12 cellular contexts compared by ENCODE assay signal in the genomic region with DNA sequence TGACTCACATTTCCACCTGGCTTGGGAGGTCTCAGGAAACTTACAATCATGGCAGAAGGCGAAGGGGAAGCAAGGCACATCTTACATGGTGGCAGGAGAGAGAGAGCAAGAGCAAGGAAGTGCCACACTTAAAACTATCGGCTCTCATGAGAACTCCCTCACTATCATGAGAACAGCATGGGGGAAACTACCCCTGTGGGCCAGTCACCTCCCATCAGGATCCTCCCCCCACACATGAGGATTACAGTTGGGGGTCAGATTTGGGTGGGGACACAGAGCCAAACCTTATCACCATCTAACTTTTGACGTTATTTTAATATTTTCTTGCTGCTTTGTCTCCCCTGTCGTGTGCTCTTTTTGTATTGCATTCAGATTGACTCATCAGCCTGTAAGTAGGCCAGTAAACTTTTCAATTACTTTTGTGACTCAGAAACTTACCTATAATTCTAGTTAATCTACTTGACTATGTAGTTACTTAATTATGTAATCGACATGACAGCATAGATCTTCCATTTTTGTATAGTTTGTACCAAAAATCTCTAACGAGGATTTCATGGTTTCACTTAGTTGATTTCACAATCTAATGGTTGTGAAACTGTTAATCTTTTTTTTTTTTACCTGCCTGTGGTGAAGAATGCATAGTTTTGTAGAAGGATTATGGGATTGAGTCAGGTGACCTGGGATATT. TPM values are rescaled to one million over a fixed set of nuclear protein-coding genes. Genes with fewer than 3 reads are reported as not detected.
DNase-seq lines count a peak whose midpoint lies in the region; ATAC-seq, FAIRE-seq and TF ChIP-seq lines count a peak whose summit lies in the region.
"Had no signal": no experiment of that assay in that cellular context is flagged by ENCODE, and none has a peak within 500 bp of the region (broad histone marks: within the 10 kb centered on the region; RNA-seq: fewer than 3 reads in every experiment).

No MANE protein-coding gene starts in this region.

- H3K27me3 Mint-ChIP-seq in Calu3 (ENCODE audit: unreplicated experiment), result no peaks in the 10 kb centered on the region
- no peaks in the 10 kb centered on the region for H3K27me3 Mint-ChIP-seq in naive B cell

- 0 out of 2 replicates have a peak, but pooled peaks cover 6% of the 10 kb centered on the region for H3K9me3 ChIP-seq in K562 (replicated peaks; ENCODE audit: control insufficient read depth, insufficient read depth, low read depth, low read length)
- H3K9me3 ChIP-seq: colonic mucosa had no signal

- peaks cover 5% of the 10 kb centered on the region; the same call in 2 of the 3 replicates for H3K79me2 ChIP-seq in K562 (ENCODE audit: control insufficient read depth, insufficient read depth, low read length)

- no peak overlapping the region for H2AFZ ChIP-seq in K562 (ENCODE audit: low read depth, low read length)

- no peak overlapping the region for H3K27ac ChIP-seq in K562 (ENCODE audit: extremely low read depth, low read depth, low read length)
- H3K27ac ChIP-seq: colonic mucosa had no signal

- H3K36me3 Mint-ChIP-seq in Calu3 (ENCODE audit: insufficient read depth, unreplicated experiment) (no peaks in the 10 kb centered on the region), naive B cell (peaks cover 12 to 13% of the 10 kb centered on the region in 2 donors)

- H3K9me3 Mint-ChIP-seq in Calu3 (ENCODE audit: low read depth, unreplicated experiment) (no peaks in the 10 kb centered on the region), naive B cell (peaks cover 0 to 2% (median 0%) of the 10 kb centered on the region in 7 donors)

- TF ChIP-seq RAD21 in K562 (CRISPR knock-in tag; conservative IDR thresholded peaks at IDR 0.05 in 1 of 2, IDR thresholded peaks at IDR 0.05 in 1 of 2), result no peak

- WGBS in K562 (ENCODE audit: insufficient coverage, low coverage, missing lambda C conversion rate), result 71% methylated on average over 6 of the region's 6 CpGs

- no peak overlapping the region for H3K4me2 ChIP-seq in K562 (ENCODE audit: insufficient read depth, low read length)

- H3K27ac Mint-ChIP-seq in Calu3 (ENCODE audit: unreplicated experiment), result peak overlapping the region; percentile 47
- peak overlapping the region; percentile 60 to 94 (median 82) for H3K27ac Mint-ChIP-seq in naive B cell

- no peak overlapping the region for H3K9ac ChIP-seq in K562 (ENCODE audit: insufficient read depth in 1 of 2, low read depth in 2 of 2, low read length in 2 of 2)

- H3K27me3 ChIP-seq in K562 (ENCODE audit: control insufficient read depth in 2 of 2, insufficient read depth in 2 of 2, low read length in 2 of 2), result no peaks in the 10 kb centered on the region
- H3K27me3 ChIP-seq: colonic mucosa had no signal

- H3K4me3 Mint-ChIP-seq in Calu3 (ENCODE audit: low read depth, unreplicated experiment) (no peak overlapping the region), naive B cell (peak overlapping the region in 1 of 8 donors; percentile 38)

- FAIRE-seq in K562 (lab: Jason Lieb, UNC), result no peak
- FAIRE-seq: GM18507 had no signal

- in situ Hi-C loops in K562 (cut with MboI), result no loop called here

- H3K4me1 Mint-ChIP-seq in Calu3 (ENCODE audit: low read depth, unreplicated experiment) (no peaks in the 10 kb centered on the region), naive B cell (peaks cover 46 to 81% (median 73%) of the 10 kb centered on the region in 3 donors)

- no peaks in the 10 kb centered on the region for H4K20me1 ChIP-seq in K562 (replicated peaks; ENCODE audit: control insufficient read depth, insufficient read depth, low read length)

- CTCF ChIA-PET in Calu3 (lab: Charles Lee) (no interaction called here), K562 (lab: Yijun Ruan, JAX; ENCODE audit: low intra/inter-chr PET ratio) (no interaction called here)

- no peak overlapping the region for H3K4me3 ChIP-seq in K562
- H3K4me3 ChIP-seq: colonic mucosa had no signal

- no peaks in the 10 kb centered on the region for H3K36me3 ChIP-seq in K562 (ENCODE audit: control insufficient read depth, insufficient read depth, low read length)
- H3K36me3 ChIP-seq: colonic mucosa had no signal

- BruUV-seq in Calu3 (replicated peaks; lab: Mats Ljungman, UMichigan) (no TSS peak), K562 (replicated peaks; lab: Mats Ljungman, UMichigan) (no TSS peak)

- ATAC-seq in K562, result no peak
- no peak for ATAC-seq in naive B cell (ENCODE audit: low read depth in 2 of 2)
- no peak for ATAC-seq in HG03097 (IDR thresholded peaks at IDR 0.05; ENCODE audit: low FRiP score, unreplicated experiment)
- no peak for ATAC-seq in left ventricle myocardium superior

- H3K4me1 ChIP-seq in K562 (replicated peaks in 1 of 2; ENCODE audit: control insufficient read depth in 2 of 2, insufficient read depth in 2 of 2, low read length in 2 of 2), result peaks cover 4 to 8% of the 10 kb centered on the region in 2 experiments; a peak in 3 of 5 replicates
- H3K4me1 ChIP-seq: colonic mucosa had no signal

- TF ChIP-seq EP300 in K562 (IDR thresholded peaks at IDR 0.05; ENCODE audit: low read length), result no peak

- TF ChIP-seq POLR2A in K562 (conservative IDR thresholded peaks at IDR 0.05), result no peak

- TF ChIP-seq CTCF in Calu3 (IDR thresholded peaks at IDR 0.05; ENCODE audit: unreplicated experiment), result no peak
- TF ChIP-seq CTCF in K562 (IDR thresholded peaks at IDR 0.05 in 2 of 3, conservative IDR thresholded peaks at IDR 0.05 in 1 of 3; ENCODE audit: insufficient read depth in 2 of 3, low read depth in 1 of 3, low read length in 3 of 3), result no peak

- POLR2A ChIA-PET in K562 (lab: Yijun Ruan, JAX), result no interaction called here

- intact Hi-C loops in Calu3 (cut with micrococcal nuclease; ENCODE audit: unreplicated experiment) (no loop called here), K562 (cut with micrococcal nuclease) (no loop called here), left ventricle myocardium superior (cut with micrococcal nuclease) (no loop called here)

- H3K9me1 ChIP-seq in K562 (ENCODE audit: control insufficient read depth, insufficient read depth, low read length), result no peaks in the 10 kb centered on the region

- DNase-seq in Calu3, result no peak
- peak; percentile 41 for DNase-seq in OCI-M1 (lab: John Stamatoyannopoulos, UW)
- no peak for DNase-seq in K562 (ENCODE audit: extremely low read depth in 1 of 4, low spot score in 3 of 4)
- DNase-seq in naive B cell, result no peak
- no peak for DNase-seq in anterior cingulate cortex (lab: John Stamatoyannopoulos, UW)
- DNase-seq in NCI-H1105 treated with DMSO at 0.1 percent for 48 hours (lab: John Stamatoyannopoulos, UW), result no peak
- DNase-seq in left ventricle myocardium superior, result no peak
- DNase-seq: activated CD4-positive, alpha-beta T cell treated with anti-CD3 and anti-CD28 coated beads, Interleukin-2, amount 50 U/mL, for 1 hour; colonic mucosa; NCI-H2029 had no signal

TF ChIP-seq in K562, 482 proteins besides CTCF, POLR2A, EP300 and RAD21 (continues in another document):
- peak; percentile 37; the same call in 1 of the 2 replicates for TF ChIP-seq CC2D1A (IDR thresholded peaks at IDR 0.05)
- peak; percentile 42; the same call in 1 of the 2 replicates for TF ChIP-seq ZNF431 (CRISPR knock-in tag; IDR thresholded peaks at IDR 0.05)
- TF ChIP-seq, protein P1, sequence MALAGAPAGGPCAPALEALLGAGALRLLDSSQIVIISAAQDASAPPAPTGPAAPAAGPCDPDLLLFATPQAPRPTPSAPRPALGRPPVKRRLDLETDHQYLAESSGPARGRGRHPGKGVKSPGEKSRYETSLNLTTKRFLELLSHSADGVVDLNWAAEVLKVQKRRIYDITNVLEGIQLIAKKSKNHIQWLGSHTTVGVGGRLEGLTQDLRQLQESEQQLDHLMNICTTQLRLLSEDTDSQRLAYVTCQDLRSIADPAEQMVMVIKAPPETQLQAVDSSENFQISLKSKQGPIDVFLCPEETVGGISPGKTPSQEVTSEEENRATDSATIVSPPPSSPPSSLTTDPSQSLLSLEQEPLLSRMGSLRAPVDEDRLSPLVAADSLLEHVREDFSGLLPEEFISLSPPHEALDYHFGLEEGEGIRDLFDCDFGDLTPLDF (CRISPR knock-in tag; IDR thresholded peaks at IDR 0.05), result no peak
- TF ChIP-seq, protein P2, sequence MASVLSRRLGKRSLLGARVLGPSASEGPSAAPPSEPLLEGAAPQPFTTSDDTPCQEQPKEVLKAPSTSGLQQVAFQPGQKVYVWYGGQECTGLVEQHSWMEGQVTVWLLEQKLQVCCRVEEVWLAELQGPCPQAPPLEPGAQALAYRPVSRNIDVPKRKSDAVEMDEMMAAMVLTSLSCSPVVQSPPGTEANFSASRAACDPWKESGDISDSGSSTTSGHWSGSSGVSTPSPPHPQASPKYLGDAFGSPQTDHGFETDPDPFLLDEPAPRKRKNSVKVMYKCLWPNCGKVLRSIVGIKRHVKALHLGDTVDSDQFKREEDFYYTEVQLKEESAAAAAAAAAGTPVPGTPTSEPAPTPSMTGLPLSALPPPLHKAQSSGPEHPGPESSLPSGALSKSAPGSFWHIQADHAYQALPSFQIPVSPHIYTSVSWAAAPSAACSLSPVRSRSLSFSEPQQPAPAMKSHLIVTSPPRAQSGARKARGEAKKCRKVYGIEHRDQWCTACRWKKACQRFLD (CRISPR knock-in tag; IDR thresholded peaks at IDR 0.05), result no peak

RNA-seq across cellular contexts. Expression of gene STIM2, which starts 18.2 kb away (rescaled TPM):
- 24.2 and 31.0 TPM in 2 replicates for total RNA-seq in Calu3 (2022)
- 20.8 and 31.2 TPM in 2 replicates for total RNA-seq in K562 (2011; cell fraction: chromatin; rRNA removed; ENCODE audit: low replicate concordance)
- total RNA-seq in K562 (2011; cell fraction: nucleolus; rRNA removed), result 19.7 and 25.0 TPM in 2 replicates
- total RNA-seq in K562 (2011; cell fraction: nucleoplasm; rRNA removed), result 29.2 and 44.9 TPM in 2 replicates
- total RNA-seq in K562 (2014; rRNA removed), result 12.8 and 13.3 TPM in 2 replicates
- 13.8 and 15.4 TPM in 2 replicates for total RNA-seq in K562 (2014; rRNA removed; fragmentation: Illumina TruSeq; extraction: Trizol)
- total RNA-seq in K562 (2015; rRNA removed; fragmentation: Illumina TruSeq; extraction: Trizol), result 17.6 and 21.8 TPM in 2 replicates
- 25.7 and 26.8 TPM in 2 replicates for total RNA-seq in K562 (2021)
- polyA plus RNA-seq in K562 (2011; rRNA removed), result 20.4 and 25.6 TPM in 2 replicates
- polyA plus RNA-seq in K562 (2011; cell fraction: cytosol; rRNA removed), result 15.5 and 16.3 TPM in 2 replicates
- polyA plus RNA-seq in K562 (2011; cell fraction: nucleus; rRNA removed), result 77.9 and 90.8 TPM in 2 replicates
- polyA plus RNA-seq in K562 (2012), result 18.2 and 24.6 TPM in 2 replicates
- 11.3 and 14.8 TPM in 2 replicates for polyA plus RNA-seq in K562 (2014; fragmentation: Illumina TruSeq; extraction: Trizol)
- 10 to 100 TPM in 1 of 2 experiments, 1 to 10 TPM in 1; 7.2 to 12.6 TPM for polyA plus RNA-seq in K562 (2014; fragmentation: Nextera tagmentation; extraction: Ambion mirVana)
- polyA plus RNA-seq in K562 (2014; rRNA removed), result 16.7 TPM in 2 replicates
- 15.1 and 23.5 TPM in 2 replicates for polyA minus RNA-seq in K562 (2011; rRNA and poly(A)+ RNA removed)
- polyA minus RNA-seq in K562 (2011; cell fraction: cytosol; rRNA and poly(A)+ RNA removed), result 5.2 and 6.7 TPM in 2 replicates
- 22.5 and 32.1 TPM in 2 replicates for polyA minus RNA-seq in K562 (2011; cell fraction: nucleus; rRNA and poly(A)+ RNA removed)
- 10 to 100 TPM; 35.5 to 63.2 (median 46.0) TPM for polyA plus RNA-seq in naive B cell (ENCODE audit: low read depth in 6 of 6)
- 12.5 TPM for total RNA-seq in left ventricle myocardium superior
